27 cellular contexts compared by ENCODE assay signal in genomic region chr22:48902983-48903650, GRCh38.
"Had no signal": no experiment of that assay in that cellular context is flagged by ENCODE, and none has a peak within 500 bp of the region (broad histone marks: within the 10 kb centered on the region; RNA-seq: fewer than 3 reads in every experiment).

No MANE protein-coding gene starts in this region.

- H3K36me3 Mint-ChIP-seq: activated CD4-positive, alpha-beta memory T cell treated with anti-CD3 and anti-CD28 coated beads for 36 hours; activated naive CD4-positive, alpha-beta T cell treated with anti-CD3 and anti-CD28 coated beads, Interleukin-2, amount 50 U/mL, for 72 hours; natural killer cell; neural progenitor cell had no signal

- H3K27me3 Mint-ChIP-seq: activated CD4-positive, alpha-beta T cell treated with anti-CD3 and anti-CD28 coated beads, Interleukin-2, amount 10 ng/mL, durations not matched to agents 24 days and 14 days had no signal

- H3K4me1 Mint-ChIP-seq: activated CD4-positive, alpha-beta T cell treated with anti-CD3 and anti-CD28 coated beads, Interleukin-2, amount 10 ng/mL, durations not matched to agents 24 days and 14 days; natural killer cell had no signal

- H3K36me3 ChIP-seq: gastroesophageal sphincter, lower lobe of right lung, neural progenitor cell, ovary, prostate gland, spleen, suprapubic skin, tibial artery, uterus, WERI-Rb-1 had no signal

- H3K27ac Mint-ChIP-seq: activated CD4-positive, alpha-beta memory T cell treated with anti-CD3 and anti-CD28 coated beads for 36 hours; activated CD4-positive, alpha-beta T cell treated with anti-CD3 and anti-CD28 coated beads, Interleukin-2, amount 10 ng/mL, durations not matched to agents 24 days and 14 days; activated naive CD4-positive, alpha-beta T cell treated with anti-CD3 and anti-CD28 coated beads, Interleukin-2, amount 50 U/mL, for 72 hours; activated T-helper 1 cell treated with anti-CD3 and anti-CD28 coated beads, Interleukin-12 subunit alpha, Interleukin-12 subunit beta, Interleukin-2, Interleukin-4 antibody, amounts not matched to agents 30 ng/mL and 10 ng/mL and 1 ng/mL, durations not matched to agents 14 hours and 24 hours and 36 hours; effector memory CD8-positive, alpha-beta T cell; natural killer cell; neural progenitor cell; T-helper 1 cell treated with Interleukin-12 subunit alpha and Interleukin-12 subunit beta and Interleukin-4 antibody, amounts not matched to agents 30 μg/mL and 1 μg/mL, for 36 hours had no signal

- H2AFZ ChIP-seq: neural progenitor cell had no signal

- H3K4me3 Mint-ChIP-seq: activated CD4-positive, alpha-beta memory T cell treated with anti-CD3 and anti-CD28 coated beads for 36 hours; activated CD4-positive, alpha-beta T cell treated with anti-CD3 and anti-CD28 coated beads, Interleukin-2, amount 10 ng/mL, durations not matched to agents 24 days and 14 days; activated T-helper 1 cell treated with anti-CD3 and anti-CD28 coated beads, Interleukin-12 subunit alpha, Interleukin-12 subunit beta, Interleukin-2, Interleukin-4 antibody, amounts not matched to agents 30 ng/mL and 10 ng/mL and 1 ng/mL, durations not matched to agents 14 hours and 24 hours and 36 hours; effector memory CD8-positive, alpha-beta T cell; natural killer cell; neural progenitor cell; T-helper 1 cell treated with Interleukin-12 subunit alpha and Interleukin-12 subunit beta and Interleukin-4 antibody, amounts not matched to agents 30 μg/mL and 1 μg/mL, for 36 hours had no signal

- H3K4me3 ChIP-seq: gastroesophageal sphincter, lower lobe of right lung, neural progenitor cell, ovary, prostate gland, SK-N-MC, spleen, suprapubic skin, tibial artery, uterus had no signal

- FAIRE-seq: endothelial cell of umbilical vein, kidney had no signal

- ATAC-seq: activated naive CD4-positive, alpha-beta T cell treated with anti-CD3 and anti-CD28 coated beads, Interleukin-2, amount 50 U/mL, for 72 hours; effector memory CD8-positive, alpha-beta T cell; gastroesophageal sphincter; lower lobe of right lung; natural killer cell had no signal

- H3K27ac ChIP-seq: gastroesophageal sphincter, lower lobe of right lung, neural progenitor cell, ovary, prostate gland, SK-N-MC, spleen, suprapubic skin, tibial artery, uterus, WERI-Rb-1 had no signal

- H3K27me3 ChIP-seq: neural progenitor cell, ovary, uterus had no signal

- H3K9me3 Mint-ChIP-seq: activated CD4-positive, alpha-beta memory T cell treated with anti-CD3 and anti-CD28 coated beads for 36 hours; activated CD4-positive, alpha-beta T cell treated with anti-CD3 and anti-CD28 coated beads, Interleukin-2, amount 10 ng/mL, durations not matched to agents 24 days and 14 days; activated naive CD4-positive, alpha-beta T cell treated with anti-CD3 and anti-CD28 coated beads, Interleukin-2, amount 50 U/mL, for 72 hours; activated T-helper 1 cell treated with anti-CD3 and anti-CD28 coated beads, Interleukin-12 subunit alpha, Interleukin-12 subunit beta, Interleukin-2, Interleukin-4 antibody, amounts not matched to agents 30 ng/mL and 10 ng/mL and 1 ng/mL, durations not matched to agents 14 hours and 24 hours and 36 hours; effector memory CD8-positive, alpha-beta T cell; natural killer cell; neural progenitor cell; T-helper 1 cell treated with Interleukin-12 subunit alpha and Interleukin-12 subunit beta and Interleukin-4 antibody, amounts not matched to agents 30 μg/mL and 1 μg/mL, for 36 hours had no signal

- H3K4me1 ChIP-seq: gastroesophageal sphincter, lower lobe of right lung, neural progenitor cell, prostate gland, spleen, suprapubic skin, tibial artery, uterus had no signal

- H3K4me2 ChIP-seq: neural progenitor cell had no signal

- H3K9ac ChIP-seq: neural progenitor cell had no signal

- DNase-seq: activated CD4-positive, alpha-beta memory T cell treated with anti-CD3 and anti-CD28 coated beads for 36 hours; activated CD4-positive, alpha-beta T cell treated with anti-CD3 and anti-CD28 coated beads, Interleukin-2, amount 10 ng/mL, durations not matched to agents 24 days and 14 days; activated gamma-delta T cell treated with Interleukin-2 at 50 U/mL for 16 hours; cortex of kidney; effector memory CD8-positive, alpha-beta T cell; hippocampal formation; kidney; lower lobe of right lung; mesenchymal stem cell; natural killer cell; retina; spleen; stimulated activated naive CD4-positive, alpha-beta T cell; T1000; uterus; WERI-Rb-1 had no signal

- H3K9me3 ChIP-seq: gastroesophageal sphincter, lower lobe of right lung, ovary, prostate gland, spleen, suprapubic skin, tibial artery, uterus had no signal
